11 cellular contexts compared by ENCODE assay signal in genomic region chr2:226137201-226137811, GRCh38.
DNase-seq lines count a peak whose midpoint lies in the region; ATAC-seq and TF ChIP-seq lines count a peak whose summit lies in the region.
"Had no signal": no experiment of that assay in that cellular context is flagged by ENCODE, and none has a peak within 500 bp of the region (broad histone marks: within the 10 kb centered on the region; RNA-seq: fewer than 3 reads in every experiment).

No MANE protein-coding gene starts in this region.

- H3K4me1 ChIP-seq in smooth muscle cell (ENCODE audit: low read depth) = no peaks in the 10 kb centered on the region

- in situ Hi-C loops in KBM-7 (cut with MboI; ENCODE audit: low pct_unique_long_range_greater_than_20kb, low sequenced_read_pairs) = no loop called here

- H3K27ac ChIP-seq in smooth muscle cell (ENCODE audit: low read depth) = peak overlapping the region; percentile 57
- H3K27ac ChIP-seq: SJSA1 had no signal

- H3K27me3 ChIP-seq in smooth muscle cell (ENCODE audit: low read depth) = no peaks in the 10 kb centered on the region
- H3K27me3 ChIP-seq: SJSA1 had no signal

- no peak overlapping the region for H3K4me3 Mint-ChIP-seq in dendritic cell treated with granulocyte-macrophage colony-stimulating factor and Interleukin-4, amounts not matched to agents 40 ng/mL and 50 ng/mL, for 4 days

- H3K79me2 ChIP-seq in smooth muscle cell (ENCODE audit: low read depth) = no peaks in the 10 kb centered on the region

- H3K9ac ChIP-seq in smooth muscle cell (ENCODE audit: low read depth) = no peak overlapping the region

- H4K20me1 ChIP-seq in smooth muscle cell (ENCODE audit: low read depth) = no peaks in the 10 kb centered on the region

- 52% methylated on average over 4 of the region's 4 CpGs for WGBS in smooth muscle cell (ENCODE audit: low lambda C conversion rate)

- no peaks in the 10 kb centered on the region for H3K36me3 ChIP-seq in smooth muscle cell (ENCODE audit: low read depth)
- H3K36me3 ChIP-seq: SJSA1 had no signal

- H3F3A ChIP-seq in smooth muscle cell (ENCODE audit: low read depth) = no peaks in the 10 kb centered on the region

- no peak overlapping the region for H2AFZ ChIP-seq in smooth muscle cell (ENCODE audit: low read depth)

- H3K4me3 ChIP-seq in smooth muscle cell = no peak overlapping the region
- H3K4me3 ChIP-seq: SJSA1 had no signal

- DNase-seq in KBM-7 = peak; percentile 96
- DNase-seq in smooth muscle cell (lab: John Stamatoyannopoulos, UW; ENCODE audit: unreplicated experiment) = no peak
- DNase-seq in dedifferentiated amniotic fluid mesenchymal stem cell (ENCODE audit: extremely low spot score) = no peak
- no peak for DNase-seq in COLO829 (ENCODE audit: low spot score)
- no peak for DNase-seq in DMS79 treated with DMSO at 0.1 percent for 48 hours (lab: John Stamatoyannopoulos, UW)
- DNase-seq in cerebellar nuclear complex (lab: John Stamatoyannopoulos, UW) = no peak
- DNase-seq: NCI-H1092 had no signal

- intact Hi-C loops in dendritic cell treated with granulocyte-macrophage colony-stimulating factor and Interleukin-4, amounts not matched to agents 40 ng/mL and 50 ng/mL, for 4 days (cut with micrococcal nuclease) = no loop called here

- no peaks in the 10 kb centered on the region for H3K36me3 Mint-ChIP-seq in dendritic cell treated with granulocyte-macrophage colony-stimulating factor and Interleukin-4, amounts not matched to agents 40 ng/mL and 50 ng/mL, for 4 days (ENCODE audit: low read depth)

- peaks cover 35% of the 10 kb centered on the region for H3K4me1 Mint-ChIP-seq in dendritic cell treated with granulocyte-macrophage colony-stimulating factor and Interleukin-4, amounts not matched to agents 40 ng/mL and 50 ng/mL, for 4 days (ENCODE audit: low read depth)

- H3K9me3 Mint-ChIP-seq in dendritic cell treated with granulocyte-macrophage colony-stimulating factor and Interleukin-4, amounts not matched to agents 40 ng/mL and 50 ng/mL, for 4 days = no peaks in the 10 kb centered on the region
- H3K9me3 Mint-ChIP-seq: activated T-helper 2 cell treated with anti-CD3 and anti-CD28 coated beads, Interferon-gamma antibody, Interleukin-2, Interleukin-4, amounts not matched to agents 10 μg/mL and 5 μg/mL and 100 μg/mL, durations not matched to agents 14 hours and 24 hours and 36 hours had no signal

- H3K9me3 ChIP-seq in smooth muscle cell (replicated peaks; ENCODE audit: low read depth) = no peaks in the 10 kb centered on the region
- H3K9me3 ChIP-seq: SJSA1 had no signal

- peak; percentile 70 for ATAC-seq in GM19452 (IDR thresholded peaks at IDR 0.05; ENCODE audit: unreplicated experiment)

- no peak for TF ChIP-seq CTCF in smooth muscle cell (IDR thresholded peaks at IDR 0.05; ENCODE audit: borderline replicate concordance, insufficient read depth, poor library complexity, severe bottlenecking)

- H3K4me2 ChIP-seq in smooth muscle cell = peak overlapping the region; percentile 48

- H3K27ac Mint-ChIP-seq in dendritic cell treated with granulocyte-macrophage colony-stimulating factor and Interleukin-4, amounts not matched to agents 40 ng/mL and 50 ng/mL, for 4 days = peak overlapping the region; percentile 52
- H3K27ac Mint-ChIP-seq: activated T-helper 2 cell treated with anti-CD3 and anti-CD28 coated beads, Interferon-gamma antibody, Interleukin-2, Interleukin-4, amounts not matched to agents 10 μg/mL and 5 μg/mL and 100 μg/mL, durations not matched to agents 14 hours and 24 hours and 36 hours had no signal

- no peaks in the 10 kb centered on the region for H3K27me3 Mint-ChIP-seq in dendritic cell treated with granulocyte-macrophage colony-stimulating factor and Interleukin-4, amounts not matched to agents 40 ng/mL and 50 ng/mL, for 4 days
